ENCODE assay signal across 13 cellular contexts in genomic region chr2:164873096-164873670, GRCh38. TPM values are rescaled to one million over a fixed set of nuclear protein-coding genes. Genes with fewer than 3 reads are reported as not detected.
"Had no signal": no experiment of that assay in that cellular context is flagged by ENCODE, and none has a peak within 500 bp of the region (broad histone marks: within the 10 kb centered on the region; RNA-seq: fewer than 3 reads in every experiment).

No MANE protein-coding gene starts in this region.

- ATAC-seq: activated CD8-positive, alpha-beta memory T cell treated with anti-CD3 and anti-CD28 coated beads, Interleukin-2, amount 10 ng/mL, durations not matched to agents 7 days and 5 days; activated T-cell treated with anti-CD3 and anti-CD28 coated beads, Interleukin-2, amount 50 U/mL, for 4 hours had no signal

- H3K36me3 ChIP-seq: brain microvascular endothelial cell, esophagus muscularis mucosa, ovary had no signal

- H3K27me3 ChIP-seq: brain microvascular endothelial cell, esophagus muscularis mucosa, ovary had no signal

- DNase-seq: activated CD4-positive, alpha-beta T cell treated with anti-CD3 and anti-CD28 coated beads, Interleukin-2, amount 50 U/mL, for 4 hours; activated CD4-positive, CD25-positive, alpha-beta regulatory T cell treated with anti-CD3 and anti-CD28 coated beads, Interleukin-2, amount 50 U/mL, for 72 hours; activated CD8-positive, alpha-beta memory T cell treated with anti-CD3 and anti-CD28 coated beads, Interleukin-2, amount 10 ng/mL, durations not matched to agents 7 days and 5 days; activated effector memory CD4-positive, alpha-beta T cell treated with anti-CD3 and anti-CD28 coated beads, Interleukin-2, amount 50 U/mL, for 16 hours; activated T-cell treated with anti-CD3 and anti-CD28 coated beads, Interleukin-2, amount 50 U/mL, for 4 hours; amygdala; brain microvascular endothelial cell; dermis blood vessel endothelial cell; foreskin fibroblast; ovary; stimulated activated CD4-positive, alpha-beta T cell treated with anti-CD3 and anti-CD28 coated beads, Interleukin-2, amount 100 ng/mL, for 48 hours; stimulated activated naive CD4-positive, alpha-beta T cell treated with Interleukin-2 at 50 U/mL for 16 hours had no signal

- H3K27ac ChIP-seq: brain microvascular endothelial cell, esophagus muscularis mucosa, ovary had no signal

- H3K9me3 ChIP-seq: esophagus muscularis mucosa, ovary had no signal

- H3K4me3 ChIP-seq: esophagus muscularis mucosa, ovary had no signal

RNA-seq across cellular contexts. Expression of gene COBLL1, which starts 31.6 kb away (rescaled TPM):
- total RNA-seq: activated CD8-positive, alpha-beta memory T cell treated with anti-CD3 and anti-CD28 coated beads, Interleukin-2, amount 10 ng/mL, durations not matched to agents 7 days and 5 days had no signal
